Comparison of ENCODE assay signal across 11 cellular contexts in genomic region chr7:105309235-105310156, GRCh38.
A peak's percentile ranks its signal among the peaks of the same experiment; 100 is the strongest.
DNase-seq lines count a peak whose midpoint lies in the region; ATAC-seq and TF ChIP-seq lines count a peak whose summit lies in the region.
"Had no signal": no experiment of that assay in that cellular context is flagged by ENCODE, and none has a peak within 500 bp of the region (broad histone marks: within the 10 kb centered on the region; RNA-seq: fewer than 3 reads in every experiment).

No MANE protein-coding gene starts in this region.

- POLR2A ChIA-PET in HEK293 (lab: Yijun Ruan, JAX): no interaction called here

- H2AK5ac ChIP-seq in mesendoderm (ENCODE audit: low read length): no peak overlapping the region

- CTCF ChIA-PET in HEK293 (lab: Yijun Ruan, JAX): interaction anchor here (0.6 kb wide), 1 partner anchor 45 kb away, joined by 3 read pairs; no protein-coding TSS in a partner anchor

- no peak overlapping the region for H3K56ac ChIP-seq in mesendoderm (ENCODE audit: low read length)

- H2BK5ac ChIP-seq in mesendoderm (ENCODE audit: low read length): no peak overlapping the region

- H2BK120ac ChIP-seq in mesendoderm (ENCODE audit: low read depth, low read length): no peak overlapping the region

- WGBS in mesendoderm (ENCODE audit: extremely low coverage, insufficient coverage, low lambda C conversion rate): no CpG with 5 or more reads among the region's 2 CpGs

- peaks cover 8% of the 10 kb centered on the region for H3K79me1 ChIP-seq in mesendoderm (ENCODE audit: low read length)

- in situ Hi-C loops in GM13977 (cut with MboI; ENCODE audit: low pct_unique_long_range_greater_than_20kb, low sequenced_read_pairs, unreplicated experiment): no loop called here

- ATAC-seq in RWPE2 (ENCODE audit: low read depth): peak; percentile 10; the same call in 1 of the 3 replicates
- ATAC-seq in HG03025 (IDR thresholded peaks at IDR 0.05; ENCODE audit: low FRiP score, unreplicated experiment): no peak
- ATAC-seq in left ventricle myocardium superior: no peak

- H3K9ac ChIP-seq in mesendoderm (ENCODE audit: low read length): no peak overlapping the region

- DNase-seq in GM13977 (ENCODE audit: low spot score) (no peak), RWPE2 (ENCODE audit: low spot score) (no peak), mesendoderm (peak; percentile 59), NOMO-1 treated with dmso at 0.1 percent for 144 hours (lab: John Stamatoyannopoulos, UW; ENCODE audit: unreplicated experiment) (no peak), left ventricle myocardium superior (no peak)
- DNase-seq in stimulated activated naive CD4-positive, alpha-beta T cell treated with Interleukin-2 at 50 U/mL for 16 hours (lab: John Stamatoyannopoulos, UW): no peak
- DNase-seq: activated gamma-delta T cell; stimulated activated CD4-positive, alpha-beta T cell treated with anti-CD3 and anti-CD28 coated beads, Interleukin-2, amount 100 ng/mL, for 48 hours had no signal

- H3K36me3 ChIP-seq in HEK293 (ENCODE audit: control insufficient read depth in 2 of 2, insufficient read depth in 1 of 2, low read length in 2 of 2) (no peaks in the 10 kb centered on the region), RWPE2 (ENCODE audit: low read depth) (no peaks in the 10 kb centered on the region), mesendoderm (ENCODE audit: control insufficient read depth, insufficient read depth, low read length) (no peaks in the 10 kb centered on the region)
- H3K36me3 ChIP-seq: vagina had no signal

- peaks cover 10% of the 10 kb centered on the region for H3K79me2 ChIP-seq in mesendoderm (ENCODE audit: control insufficient read depth, insufficient read depth, low read length)

- H4K5ac ChIP-seq in mesendoderm (ENCODE audit: low read length): no peak overlapping the region

- peaks cover 17% of the 10 kb centered on the region for H3K4me1 ChIP-seq in HEK293 (ENCODE audit: control insufficient read depth, insufficient read depth, low read length)
- peaks cover 14% of the 10 kb centered on the region for H3K4me1 ChIP-seq in RWPE2 (ENCODE audit: insufficient read depth, poor library complexity, severe bottlenecking)
- H3K4me1 ChIP-seq in mesendoderm (ENCODE audit: control insufficient read depth, low read depth, low read length): peaks cover 2% of the 10 kb centered on the region

- no peak overlapping the region for H3K18ac ChIP-seq in mesendoderm (ENCODE audit: low read length)

- H2BK15ac ChIP-seq in mesendoderm (replicated peaks; ENCODE audit: low read depth): no peak overlapping the region

- H3K4me3 ChIP-seq in HEK293 (ENCODE audit: low read depth, low read length): no peak overlapping the region
- no peak overlapping the region for H3K4me3 ChIP-seq in RWPE2 (ENCODE audit: severe bottlenecking)
- H3K4me3 ChIP-seq in mesendoderm (ENCODE audit: low read length): no peak overlapping the region
- H3K4me3 ChIP-seq: vagina had no signal

- 0 out of 2 replicates have a peak overlapping the region, but pooled peaks have one; percentile 38 for H3K27ac ChIP-seq in HEK293 (ENCODE audit: extremely low read depth, low read depth, low read length)
- no peak overlapping the region for H3K27ac ChIP-seq in RWPE2 (ENCODE audit: poor library complexity, severe bottlenecking)
- no peak overlapping the region for H3K27ac ChIP-seq in mesendoderm (ENCODE audit: low read depth, low read length)
- H3K27ac ChIP-seq: vagina had no signal

- H4K8ac ChIP-seq in mesendoderm (ENCODE audit: low read depth, low read length): no peak overlapping the region

- H3K9me3 ChIP-seq in HEK293 (ENCODE audit: control insufficient read depth, insufficient read depth, low read depth, low read length) (no peaks in the 10 kb centered on the region), RWPE2 (ENCODE audit: severe bottlenecking) (no peaks in the 10 kb centered on the region)
- H3K9me3 ChIP-seq: vagina had no signal

- H3K4ac ChIP-seq in mesendoderm (ENCODE audit: low read depth, low read length): no peak overlapping the region

- TF ChIP-seq CTCF in GM13977 (IDR thresholded peaks at IDR 0.05; ENCODE audit: extremely low read depth, insufficient read depth, missing control alignments) (peak; percentile 23), HEK293 (tag by site-specific recombination; IDR thresholded peaks at IDR 0.05) (peak; percentile 49; the same call in 1 of the 2 replicates), RWPE2 (IDR thresholded peaks at IDR 0.05; ENCODE audit: poor library complexity, severe bottlenecking) (no peak)

- H3K27me3 ChIP-seq in RWPE2 (ENCODE audit: insufficient read depth, poor library complexity, severe bottlenecking) (no peaks in the 10 kb centered on the region), mesendoderm (ENCODE audit: insufficient read depth, low read length, poor library complexity) (no peaks in the 10 kb centered on the region)
- H3K27me3 ChIP-seq: vagina had no signal

- H3K4me2 ChIP-seq in mesendoderm (ENCODE audit: low read length): no peak overlapping the region

- H3K23ac ChIP-seq in mesendoderm (ENCODE audit: low read length): no peak overlapping the region

- intact Hi-C loops in left ventricle myocardium superior (cut with micrococcal nuclease): no loop called here

TF ChIP-seq in HEK293, 187 proteins besides CTCF, POLR2A, EP300 and RAD21 (continues in another document):
- TF ChIP-seq ZNF174 (tag by site-specific recombination; IDR thresholded peaks at IDR 0.05): no peak
- no peak for TF ChIP-seq ZNF610 (tag by site-specific recombination; IDR thresholded peaks at IDR 0.05; ENCODE audit: borderline replicate concordance)
- no peak for TF ChIP-seq ZNF785 (tag by site-specific recombination; IDR thresholded peaks at IDR 0.05)
- no peak for TF ChIP-seq ZNF621 (tag by site-specific recombination; IDR thresholded peaks at IDR 0.05)
- peak; percentile 68; the same call in 1 of the 2 replicates for TF ChIP-seq TRIM28 (IDR thresholded peaks at IDR 0.05; ENCODE audit: borderline replicate concordance, low read length)
- TF ChIP-seq REPIN1 (tag by site-specific recombination; IDR thresholded peaks at IDR 0.05; ENCODE audit: low read depth): no peak
- TF ChIP-seq ZNF366 (tag by site-specific recombination; conservative IDR thresholded peaks at IDR 0.05): 0 out of 2 replicates have a peak, but pooled peaks have one; percentile 10
- TF ChIP-seq SP3 (tag by site-specific recombination; IDR thresholded peaks at IDR 0.05): no peak
- no peak for TF ChIP-seq HIC1 (tag by site-specific recombination; IDR thresholded peaks at IDR 0.05)
- no peak for TF ChIP-seq ZNF324 (tag by site-specific recombination; IDR thresholded peaks at IDR 0.05)
- TF ChIP-seq ZNF404 (tag by site-specific recombination; IDR thresholded peaks at IDR 0.05): no peak
- no peak for TF ChIP-seq ZNF624 (tag by site-specific recombination; IDR thresholded peaks at IDR 0.05)
- TF ChIP-seq, protein P1, sequence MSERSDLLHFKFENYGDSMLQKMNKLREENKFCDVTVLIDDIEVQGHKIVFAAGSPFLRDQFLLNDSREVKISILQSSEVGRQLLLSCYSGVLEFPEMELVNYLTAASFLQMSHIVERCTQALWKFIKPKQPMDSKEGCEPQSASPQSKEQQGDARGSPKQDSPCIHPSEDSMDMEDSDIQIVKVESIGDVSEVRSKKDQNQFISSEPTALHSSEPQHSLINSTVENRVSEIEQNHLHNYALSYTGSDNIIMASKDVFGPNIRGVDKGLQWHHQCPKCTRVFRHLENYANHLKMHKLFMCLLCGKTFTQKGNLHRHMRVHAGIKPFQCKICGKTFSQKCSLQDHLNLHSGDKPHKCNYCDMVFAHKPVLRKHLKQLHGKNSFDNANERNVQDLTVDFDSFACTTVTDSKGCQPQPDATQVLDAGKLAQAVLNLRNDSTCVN (tag by site-specific recombination; optimal IDR thresholded peaks at IDR 0.05): no peak
- TF ChIP-seq PATZ1 (tag by site-specific recombination; IDR thresholded peaks at IDR 0.05): peak; percentile 55
- no peak for TF ChIP-seq WT1 (tag by site-specific recombination; IDR thresholded peaks at IDR 0.05)
